27 cellular contexts compared by ENCODE assay signal in genomic region chr6:144896876-144897275, GRCh38.
DNase-seq lines count a peak whose midpoint lies in the region; ATAC-seq and TF ChIP-seq lines count a peak whose summit lies in the region.
"Had no signal": no experiment of that assay in that cellular context is flagged by ENCODE, and none has a peak within 500 bp of the region (broad histone marks: within the 10 kb centered on the region; RNA-seq: fewer than 3 reads in every experiment).

No MANE protein-coding gene starts in this region.

- peaks cover 1% of the 10 kb centered on the region; the same call in 1 of the 2 replicates for H3K9me3 ChIP-seq in SK-N-SH
- H3K9me3 ChIP-seq in PC-3 (ENCODE audit: low read length): no peaks in the 10 kb centered on the region
- H3K9me3 ChIP-seq in hepatocyte (ENCODE audit: low read depth): no peaks in the 10 kb centered on the region
- H3K9me3 ChIP-seq: SJCRH30 had no signal

- ATAC-seq in SK-N-SH treated with all-trans-retinoic acid at 6 μM for 48 hours (no peak), PC-3 (peak; percentile 1; the same call in 1 of the 2 replicates)
- ATAC-seq: naive thymus-derived CD8-positive, alpha-beta T cell had no signal

- H3K4me1 ChIP-seq in SK-N-SH (ENCODE audit: control insufficient read depth in 1 of 2, insufficient read depth in 2 of 2, low read depth in 1 of 2, low read length in 1 of 2) (peaks cover 4 to 9% of the 10 kb centered on the region in 2 experiments; a peak in 2 of 4 replicates), PC-3 (ENCODE audit: insufficient read depth, low read length) (peaks cover 65% of the 10 kb centered on the region), hepatocyte (ENCODE audit: insufficient read depth) (peaks cover 42% of the 10 kb centered on the region)
- H3K4me1 ChIP-seq: BLaER1, left ventricle myocardium inferior, SJCRH30, stomach, tibial artery had no signal

- TF ChIP-seq CTCF in SK-N-SH (IDR thresholded peaks at IDR 0.05): no peak
- no peak for TF ChIP-seq CTCF in PC-3 (conservative IDR thresholded peaks at IDR 0.05; ENCODE audit: low read depth, low read length)
- TF ChIP-seq CTCF in hepatocyte (IDR thresholded peaks at IDR 0.05; ENCODE audit: poor library complexity): no peak

- TSS peak; percentile 86 for BruUV-seq in PC-3 (replicated peaks; lab: Mats Ljungman, UMichigan)

- no peak for DNase-seq in SK-N-SH
- no peak for DNase-seq in PC-3
- DNase-seq in hepatocyte (ENCODE audit: low spot score): peak; percentile 16
- no peak for DNase-seq in SKM-1 (lab: John Stamatoyannopoulos, UW; ENCODE audit: unreplicated experiment)
- no peak for DNase-seq in HUDEP-2 (lab: John Stamatoyannopoulos, UW; ENCODE audit: unreplicated experiment in 76 of 76)
- no peak for DNase-seq in NCI-H510A treated with DMSO at 0.1 percent for 48 hours (lab: John Stamatoyannopoulos, UW)
- no peak for DNase-seq in NCI-H1417 (lab: John Stamatoyannopoulos, UW)
- DNase-seq: activated CD4-positive, alpha-beta memory T cell treated with anti-CD3 and anti-CD28 coated beads, Interleukin-2, amount 10 ng/mL, durations not matched to agents 7 days and 5 days; activated CD4-positive, CD25-positive, alpha-beta regulatory T cell treated with anti-CD3 and anti-CD28 coated beads, Interleukin-2, amount 50 U/mL, for 72 hours; activated CD8-positive, alpha-beta memory T cell treated with anti-CD3 and anti-CD28 coated beads, Interleukin-2, amount 50 U/mL, for 48 hours; aorta; caudate nucleus; H9; immature natural killer cell; left ventricle myocardium inferior; naive thymus-derived CD8-positive, alpha-beta T cell; NCI-H1105; NCI-H2029 treated with DMSO at 0.1 percent for 48 hours; NCI-H446; NK-92 treated with Interleukin-12 subunit alpha and Interleukin-12 subunit beta, amount 100 ng/mL, for 24 hours; nucleus accumbens; stomach; tibial artery had no signal

- H3K4me3 ChIP-seq in SK-N-SH (ENCODE audit: low read depth in 2 of 2, low read length in 1 of 2): no peak overlapping the region
- H3K4me3 ChIP-seq in PC-3 (ENCODE audit: low read length): peak overlapping the region; percentile 10; the same call in 1 of the 2 replicates
- H3K4me3 ChIP-seq in hepatocyte: no peak overlapping the region
- H3K4me3 ChIP-seq: BLaER1, esophagus muscularis mucosa, left ventricle myocardium inferior, SJCRH30, stomach, tibial artery had no signal

- peak overlapping the region in 1 of 2 experiments; percentile 91; a peak in 2 of 4 replicates for H3K27ac ChIP-seq in SK-N-SH (ENCODE audit: low read depth in 2 of 2, low read length in 1 of 2)
- H3K27ac ChIP-seq in PC-3 (ENCODE audit: low read length): peak overlapping the region; percentile 100
- H3K27ac ChIP-seq in hepatocyte: peak overlapping the region; percentile 15
- H3K27ac ChIP-seq: BLaER1, esophagus muscularis mucosa, left ventricle myocardium inferior, SJCRH30, stomach, tibial artery had no signal

- H3K9ac ChIP-seq in SK-N-SH (peak overlapping the region; percentile 40; the same call in 1 of the 2 replicates), PC-3 (ENCODE audit: low read length) (peak overlapping the region; percentile 86)
- H3K9ac ChIP-seq: BLaER1 had no signal

- POLR2A ChIA-PET in SK-N-SH (lab: Yijun Ruan, JAX) (no interaction called here), PC-3 (lab: Charles Lee; ENCODE audit: unreplicated experiment) (interaction anchor here (0.9 kb wide), 1 partner anchor 26 kb away, joined by 6 read pairs; no protein-coding TSS in a partner anchor)

- no peaks in the 10 kb centered on the region for H4K20me1 ChIP-seq in SK-N-SH (ENCODE audit: insufficient read depth)
- no peaks in the 10 kb centered on the region for H4K20me1 ChIP-seq in PC-3 (ENCODE audit: low read length)
- H4K20me1 ChIP-seq in hepatocyte (ENCODE audit: insufficient read depth, poor library complexity, severe bottlenecking): no peaks in the 10 kb centered on the region
- H4K20me1 ChIP-seq: BLaER1 had no signal

- CTCF ChIA-PET in SK-N-SH (lab: Yijun Ruan, JAX): no interaction called here
- CTCF ChIA-PET in PC-3 (lab: Charles Lee): interaction anchor here (0.6 kb wide), 1 partner anchor 241 kb away, joined by 3 read pairs; no protein-coding TSS in a partner anchor

- TF ChIP-seq EP300 in SK-N-SH (IDR thresholded peaks at IDR 0.05; ENCODE audit: borderline replicate concordance in 1 of 2, low read depth in 1 of 2, low read length in 1 of 2): no peak

- H2AFZ ChIP-seq in SK-N-SH (ENCODE audit: low read depth) (peak overlapping the region; percentile 85; the same call in 1 of the 2 replicates), PC-3 (ENCODE audit: low read length) (no peak overlapping the region), hepatocyte (no peak overlapping the region)

- H3K9me2 ChIP-seq in SK-N-SH (no peaks in the 10 kb centered on the region), PC-3 (replicated peaks; ENCODE audit: low read length) (no peaks in the 10 kb centered on the region), hepatocyte (replicated peaks; ENCODE audit: insufficient read depth) (no peaks in the 10 kb centered on the region)

- H3K79me2 ChIP-seq in SK-N-SH (ENCODE audit: insufficient read depth): no peaks in the 10 kb centered on the region
- no peaks in the 10 kb centered on the region for H3K79me2 ChIP-seq in PC-3 (ENCODE audit: low read length)
- H3K79me2 ChIP-seq in hepatocyte: no peaks in the 10 kb centered on the region

- H3F3A ChIP-seq in SK-N-SH (replicated peaks; ENCODE audit: insufficient read depth) (peaks cover 34% of the 10 kb centered on the region), PC-3 (ENCODE audit: low read length, unreplicated experiment) (peaks cover 19% of the 10 kb centered on the region)

- H3K27me3 ChIP-seq in SK-N-SH (ENCODE audit: insufficient read depth): no peaks in the 10 kb centered on the region
- H3K27me3 ChIP-seq in PC-3 (ENCODE audit: low read length): no peaks in the 10 kb centered on the region
- H3K27me3 ChIP-seq in hepatocyte: no peaks in the 10 kb centered on the region
- H3K27me3 ChIP-seq: BLaER1, esophagus muscularis mucosa, SJCRH30, stomach, tibial artery had no signal

- TF ChIP-seq RAD21 in SK-N-SH (IDR thresholded peaks at IDR 0.05; ENCODE audit: low read length): no peak

- intact Hi-C loops in PC-3 (cut with micrococcal nuclease): loop anchor here (1.0 to 5.0 kb wide), 2 partner anchors 99 to 140 kb away; no protein-coding TSS in a partner anchor

- no peaks in the 10 kb centered on the region for H3K36me3 ChIP-seq in SK-N-SH (replicated peaks in 1 of 2; ENCODE audit: control insufficient read depth in 1 of 2, insufficient read depth in 2 of 2, low read length in 1 of 2)
- no peaks in the 10 kb centered on the region for H3K36me3 ChIP-seq in PC-3 (ENCODE audit: low read depth, low read length)
- no peaks in the 10 kb centered on the region for H3K36me3 ChIP-seq in hepatocyte (replicated peaks; ENCODE audit: insufficient read depth, low read depth)
- H3K36me3 ChIP-seq: BLaER1, esophagus muscularis mucosa, left ventricle myocardium inferior, SJCRH30, stomach, tibial artery had no signal

- H3K4me2 ChIP-seq in SK-N-SH (peak overlapping the region; percentile 27; the same call in 1 of the 2 replicates), PC-3 (ENCODE audit: low read length) (peak overlapping the region; percentile 62), hepatocyte (peak overlapping the region; percentile 17)
- H3K4me2 ChIP-seq: BLaER1 had no signal

TF ChIP-seq in SK-N-SH, 30 proteins besides CTCF, POLR2A, EP300 and RAD21 (continues in another document):
- TF ChIP-seq TCF12 (IDR thresholded peaks at IDR 0.05) (no peak), JUND (IDR thresholded peaks at IDR 0.05) (no peak), USF2 (IDR thresholded peaks at IDR 0.05; ENCODE audit: borderline replicate concordance, low read depth, low read length) (no peak)

TF ChIP-seq in SK-N-SH treated with all-trans-retinoic acid at 6 μM for 48 hours, 23 proteins besides CTCF, POLR2A, EP300 and RAD21:
- TF ChIP-seq ZNF8 (CRISPR knock-in tag; IDR thresholded peaks at IDR 0.05): no peak
TF ChIP-seq in SK-N-SH treated with all-trans-retinoic acid at 6 μM for 48 hours: peak in this region for 0.
